Comparison of ENCODE assay signal across 23 cellular contexts in genomic region chr15:33851079-33851478, GRCh38.
"Had no signal": no experiment of that assay in that cellular context is flagged by ENCODE, and none has a peak within 500 bp of the region (broad histone marks: within the 10 kb centered on the region; RNA-seq: fewer than 3 reads in every experiment).

No MANE protein-coding gene starts in this region.

- H3K4me1 ChIP-seq: esophagus muscularis mucosa, foreskin keratinocyte, gastroesophageal sphincter, heart right ventricle, left lung, lower lobe of right lung had no signal

- FAIRE-seq: colon, endothelial cell of umbilical vein, islet of Langerhans, keratinocyte had no signal

- H3K4me3 ChIP-seq: coronary artery, dorsolateral prefrontal cortex, esophagus muscularis mucosa, gastroesophageal sphincter, heart right ventricle, left lung, lower lobe of right lung had no signal

- ATAC-seq: foreskin keratinocyte; gastroesophageal sphincter; heart right ventricle; left cardiac atrium; left lung; left ventricle myocardium superior; lower lobe of right lung; naive thymus-derived CD4-positive, alpha-beta T cell had no signal

- H3K27ac ChIP-seq: coronary artery, dorsolateral prefrontal cortex, esophagus muscularis mucosa, foreskin keratinocyte, gastroesophageal sphincter, heart right ventricle, left lung, lower lobe of right lung had no signal

- H3K9me3 ChIP-seq: esophagus muscularis mucosa, gastroesophageal sphincter, heart right ventricle, left lung, lower lobe of right lung had no signal

- H3K27me3 ChIP-seq: dorsolateral prefrontal cortex, esophagus muscularis mucosa, foreskin keratinocyte, gastroesophageal sphincter, heart right ventricle, left lung had no signal

- H3K36me3 ChIP-seq: heart right ventricle, left lung, lower lobe of right lung had no signal

- DNase-seq: dermis blood vessel endothelial cell; dorsolateral prefrontal cortex; effector CD4-positive, alpha-beta T cell; effector memory CD4-positive, alpha-beta T cell; foreskin keratinocyte; glutamatergic neuron; head of caudate nucleus; heart right ventricle; hippocampal formation; left cardiac atrium; left lung; left ventricle myocardium superior; lower lobe of right lung; mesenchymal stem cell; midbrain; naive thymus-derived CD4-positive, alpha-beta T cell had no signal
